10 cellular contexts compared by ENCODE assay signal in genomic region chr4:41120297-41121217, GRCh38.
DNase-seq lines count a peak whose midpoint lies in the region; ATAC-seq, FAIRE-seq and TF ChIP-seq lines count a peak whose summit lies in the region.
"Had no signal": no experiment of that assay in that cellular context is flagged by ENCODE, and none has a peak within 500 bp of the region (broad histone marks: within the 10 kb centered on the region; RNA-seq: fewer than 3 reads in every experiment).

No MANE protein-coding gene starts in this region.

- H3K27ac ChIP-seq in foreskin keratinocyte: peak overlapping the region; percentile 59

- TF ChIP-seq CTCF in AG09319 (IDR thresholded peaks at IDR 0.05; ENCODE audit: low read depth, low read length) (no peak), foreskin keratinocyte (conservative IDR thresholded peaks at IDR 0.05) (no peak), omental fat pad (IDR thresholded peaks at IDR 0.05) (no peak)

- peak; percentile 57 for ATAC-seq in foreskin keratinocyte
- ATAC-seq in omental fat pad (ENCODE audit: low FRiP score): peak; percentile 67
- no peak for ATAC-seq in HG02588 (IDR thresholded peaks at IDR 0.05; ENCODE audit: unreplicated experiment)

- DNase-seq in AG09319 (ENCODE audit: extremely low read depth, low read depth): peak; percentile 28
- DNase-seq in SKM-1 treated with dmso at 0.1 percent for 144 hours (lab: John Stamatoyannopoulos, UW; ENCODE audit: unreplicated experiment): peak; percentile 84
- DNase-seq in foreskin keratinocyte: peak; percentile 25 to 66
- no peak for DNase-seq in omental fat pad (ENCODE audit: low spot score)
- no peak for DNase-seq in NCI-H187 (lab: John Stamatoyannopoulos, UW)
- no peak for DNase-seq in epidermal melanocyte (ENCODE audit: insufficient read length, low spot score)
- no peak for DNase-seq in urothelium cell line (ENCODE audit: low spot score)
- DNase-seq: activated effector memory CD4-positive, alpha-beta T cell treated with anti-CD3 and anti-CD28 coated beads, Interleukin-2, amount 50 U/mL, for 16 hours; CD4-positive, alpha-beta memory T cell had no signal

- H3K4me1 ChIP-seq in foreskin keratinocyte: peaks cover 45% of the 10 kb centered on the region

- H3K27me3 ChIP-seq in foreskin keratinocyte: no peaks in the 10 kb centered on the region

- no peak for FAIRE-seq in urothelium cell line (lab: Jason Lieb, UNC)

Comparison
In these comparisons a context has a peak if more than half of its experiments do, and no peak if none do; other contexts are left out.
1. DNase-seq: peak in AG09319 (single experiment), SKM-1 treated with dmso at 0.1 percent for 144 hours (single experiment) and foreskin keratinocyte (2 of 2); none in omental fat pad (single experiment), NCI-H187 (0 of 2), epidermal melanocyte (single experiment) and urothelium cell line (single experiment).